ENCODE assay signal across 32 cellular contexts in the genomic region with DNA sequence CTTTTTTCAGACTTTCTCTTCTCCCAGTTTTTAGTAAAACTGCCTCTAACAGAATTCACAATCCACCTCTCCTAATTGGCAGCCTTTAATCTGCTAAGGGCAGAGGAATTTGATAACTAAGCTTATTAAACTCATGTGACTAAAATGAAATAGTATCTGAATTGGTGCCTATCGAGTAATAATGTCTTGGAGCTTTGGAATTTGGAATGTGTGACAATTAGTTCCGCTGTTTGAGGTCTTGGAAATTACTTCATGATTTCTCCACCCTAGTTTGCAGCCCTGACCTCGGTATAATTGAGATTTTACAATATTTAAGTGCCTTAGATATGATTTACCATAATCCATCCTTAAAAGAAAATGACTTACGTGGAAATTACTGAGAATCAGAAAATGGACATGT.
"Had no signal": no experiment of that assay in that cellular context is flagged by ENCODE, and none has a peak within 500 bp of the region (broad histone marks: within the 10 kb centered on the region; RNA-seq: fewer than 3 reads in every experiment).

No MANE protein-coding gene starts in this region.

- H3K36me3 Mint-ChIP-seq: naive thymus-derived CD8-positive, alpha-beta T cell; natural killer cell treated with Interleukin-12 subunit alpha and Interleukin-12 subunit beta and Interleukin-15 and Interleukin-18, amount 100 ng/mL, for 72 hours; stimulated activated memory B cell treated with anti-CD40 and anti-IgM and Interleukin-4, amounts not matched to agents 10 μg/mL and 1 μg/mL and 100 μg/mL, for 72 hours had no signal

- H3K4me1 ChIP-seq: pancreas, prostate gland, right lobe of liver, sigmoid colon, spleen, tibial nerve, upper lobe of left lung, vagina had no signal

- H3K27me3 ChIP-seq: neutrophil, pancreas, right lobe of liver, sigmoid colon, spleen, suprapubic skin, thyroid gland, tibial nerve, upper lobe of left lung, vagina had no signal

- H3K27ac ChIP-seq: neutrophil, pancreas, prostate gland, right lobe of liver, sigmoid colon, skin epidermis, spleen, suprapubic skin, thoracic aorta, thyroid gland, tibial nerve, upper lobe of left lung, vagina had no signal

- H3K4me3 Mint-ChIP-seq: naive thymus-derived CD8-positive, alpha-beta T cell; natural killer cell treated with Interleukin-12 subunit alpha and Interleukin-12 subunit beta and Interleukin-15 and Interleukin-18, amount 100 ng/mL, for 72 hours; nephron progenitor cell; neural crest cell; stimulated activated memory B cell treated with anti-CD40 and anti-IgM and Interleukin-4, amounts not matched to agents 10 μg/mL and 1 μg/mL and 100 μg/mL, for 72 hours; stimulated activated naive CD8-positive, alpha-beta T cell treated with anti-CD3 and anti-CD28 coated beads, Interleukin-15, amount 100 ng/mL, for 72 hours had no signal

- H3K4me3 ChIP-seq: pancreas, prostate gland, right lobe of liver, sigmoid colon, skin epidermis, smooth muscle cell, spleen, suprapubic skin, thoracic aorta, thyroid gland, tibial nerve, upper lobe of left lung, vagina had no signal

- H3K36me3 ChIP-seq: neutrophil, pancreas, prostate gland, right lobe of liver, sigmoid colon, spleen, suprapubic skin, thoracic aorta, thyroid gland, tibial nerve, upper lobe of left lung, vagina had no signal

- H3K9me3 Mint-ChIP-seq: naive thymus-derived CD8-positive, alpha-beta T cell; stimulated activated naive CD8-positive, alpha-beta T cell treated with anti-CD3 and anti-CD28 coated beads, Interleukin-15, amount 100 ng/mL, for 72 hours had no signal

- H3K27me3 Mint-ChIP-seq: stimulated activated memory B cell treated with anti-CD40 and anti-IgM and Interleukin-4, amounts not matched to agents 10 μg/mL and 1 μg/mL and 100 μg/mL, for 72 hours; stimulated activated naive CD8-positive, alpha-beta T cell treated with anti-CD3 and anti-CD28 coated beads, Interleukin-15, amount 100 ng/mL, for 72 hours had no signal

- H3K9me3 ChIP-seq: neutrophil, pancreas, prostate gland, right lobe of liver, sigmoid colon, spleen, suprapubic skin, thoracic aorta, thyroid gland, tibial nerve, upper lobe of left lung, vagina had no signal

- H3K27ac Mint-ChIP-seq: naive thymus-derived CD8-positive, alpha-beta T cell; natural killer cell treated with Interleukin-12 subunit alpha and Interleukin-12 subunit beta and Interleukin-15 and Interleukin-18, amount 100 ng/mL, for 72 hours; nephron progenitor cell; stimulated activated memory B cell treated with anti-CD40 and anti-IgM and Interleukin-4, amounts not matched to agents 10 μg/mL and 1 μg/mL and 100 μg/mL, for 72 hours; stimulated activated naive CD8-positive, alpha-beta T cell treated with anti-CD3 and anti-CD28 coated beads, Interleukin-15, amount 100 ng/mL, for 72 hours had no signal

- H3K4me1 Mint-ChIP-seq: naive thymus-derived CD8-positive, alpha-beta T cell; neural crest cell; stimulated activated memory B cell treated with anti-CD40 and anti-IgM and Interleukin-4, amounts not matched to agents 10 μg/mL and 1 μg/mL and 100 μg/mL, for 72 hours; stimulated activated naive CD8-positive, alpha-beta T cell treated with anti-CD3 and anti-CD28 coated beads, Interleukin-15, amount 100 ng/mL, for 72 hours had no signal

- DNase-seq: naive thymus-derived CD8-positive, alpha-beta T cell; nephron progenitor cell; nucleus accumbens; pancreas; retina; right cardiac atrium; right lobe of liver; sigmoid colon; spleen; stimulated activated CD4-positive, alpha-beta T cell treated with anti-CD3 and anti-CD28 coated beads, Interleukin-12 subunit alpha, Interleukin-12 subunit beta, amount 100 ng/mL, for 4 hours; stimulated activated CD4-positive, alpha-beta T cell treated with anti-CD3 and anti-CD28 coated beads, Interleukin-1b, Interleukin-23, amount 100 ng/mL, for 48 hours; stimulated activated CD4-positive, alpha-beta T cell treated with anti-CD3 and anti-CD28 coated beads, Interleukin-4, amount 100 ng/mL, for 1 hour; stimulated activated CD4-positive, alpha-beta T cell treated with anti-CD3 and anti-CD28 coated beads, Interleukin-4, amount 100 ng/mL, for 4 hours; stimulated activated CD8-positive, alpha-beta memory T cell treated with anti-CD3 and anti-CD28 coated beads, Interleukin-4, amount 100 ng/mL, for 48 hours; stimulated activated naive CD4-positive, alpha-beta T cell; stimulated activated naive CD8-positive, alpha-beta T cell treated with anti-CD3 and anti-CD28 coated beads, Interleukin-15, amount 100 ng/mL, for 72 hours; stimulated activated naive CD8-positive, alpha-beta T cell treated with anti-CD3 and anti-CD28 coated beads, Interleukin-15, Interleukin-2, amounts not matched to agents 100 U/mL and 50 U/mL, for 24 hours; substantia nigra; thyroid gland; trophoblast cell; upper lobe of left lung had no signal
